Comparison of ENCODE assay signal across 12 cellular contexts in the genomic region with DNA sequence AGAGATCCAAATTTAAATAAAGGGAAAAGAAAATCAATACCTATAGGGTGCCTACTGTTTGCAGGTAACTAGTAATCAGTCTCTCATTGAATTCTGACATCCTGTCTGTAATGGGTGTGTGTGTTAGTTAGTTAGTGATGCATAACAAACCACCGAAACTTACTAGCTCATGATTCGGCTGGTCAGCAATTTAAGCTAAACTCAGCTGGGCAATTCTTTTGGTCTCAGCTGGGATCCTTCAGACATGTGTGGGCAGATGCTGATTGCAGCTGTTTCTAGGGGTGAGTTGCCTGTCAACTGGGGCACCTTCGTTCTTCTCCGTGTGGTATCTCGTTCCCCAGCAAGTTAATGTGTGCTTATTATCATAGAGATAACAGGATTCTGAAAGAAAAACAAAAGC. TPM values are rescaled to one million over a fixed set of nuclear protein-coding genes. Genes with fewer than 3 reads are reported as not detected.
A peak's percentile ranks its signal among the peaks of the same experiment; 100 is the strongest.
DNase-seq lines count a peak whose midpoint lies in the region; ATAC-seq and TF ChIP-seq lines count a peak whose summit lies in the region.
"Had no signal": no experiment of that assay in that cellular context is flagged by ENCODE, and none has a peak within 500 bp of the region (broad histone marks: within the 10 kb centered on the region; RNA-seq: fewer than 3 reads in every experiment).

No MANE protein-coding gene starts in this region.

- intact Hi-C loops in activated B cell treated with CpG ODN at 0.5 μM for 24 hours (cut with micrococcal nuclease): loop anchor here (5.0 kb wide), 4 partner anchors 105 to 705 kb away; a partner anchor contains a TSS
- intact Hi-C loops in PC-3 (cut with micrococcal nuclease): loop anchor here (5.0 kb wide), 1 partner anchor 45 kb away; a partner anchor contains a TSS

- peaks cover 19% of the 10 kb centered on the region for H3K4me1 ChIP-seq in PC-3 (ENCODE audit: insufficient read depth, low read length)
- peaks cover 18 to 29% (median 22%) of the 10 kb centered on the region in 4 donors for H3K4me1 ChIP-seq in upper lobe of left lung

- WGBS in upper lobe of left lung, 2 donors: 64 to 68% methylated on average over 5 of the region's 5 CpGs

- H3K27me3 Mint-ChIP-seq in stimulated activated naive CD8-positive, alpha-beta T cell treated with anti-CD3 and anti-CD28 coated beads, Interleukin-15, Interleukin-2, amounts not matched to agents 100 ng/mL and 50 ng/mL, for 24 hours: no peaks in the 10 kb centered on the region
- no peaks in the 10 kb centered on the region for H3K27me3 Mint-ChIP-seq in activated B cell treated with CpG ODN at 0.5 μM for 24 hours

- H3K9ac ChIP-seq in PC-3 (ENCODE audit: low read length): no peak overlapping the region

- no TSS peak for BruUV-seq in PC-3 (replicated peaks; lab: Mats Ljungman, UMichigan)

- H3K4me3 ChIP-seq in PC-3 (ENCODE audit: low read length) (no peak overlapping the region), upper lobe of left lung (no peak overlapping the region)

- peaks cover 59% of the 10 kb centered on the region for H3K4me1 Mint-ChIP-seq in stimulated activated naive CD8-positive, alpha-beta T cell treated with anti-CD3 and anti-CD28 coated beads, Interleukin-15, Interleukin-2, amounts not matched to agents 100 ng/mL and 50 ng/mL, for 24 hours (ENCODE audit: low read depth)
- peaks cover 53% of the 10 kb centered on the region for H3K4me1 Mint-ChIP-seq in activated B cell treated with CpG ODN at 0.5 μM for 24 hours

- H3K4me3 Mint-ChIP-seq in stimulated activated naive CD8-positive, alpha-beta T cell treated with anti-CD3 and anti-CD28 coated beads, Interleukin-15, Interleukin-2, amounts not matched to agents 100 ng/mL and 50 ng/mL, for 24 hours: no peak overlapping the region
- H3K4me3 Mint-ChIP-seq in activated B cell treated with CpG ODN at 0.5 μM for 24 hours: peak overlapping the region; percentile 65

- H2AFZ ChIP-seq in PC-3 (ENCODE audit: low read length): no peak overlapping the region

- H3K27me3 ChIP-seq in PC-3 (ENCODE audit: low read length): no peaks in the 10 kb centered on the region
- no peaks in the 10 kb centered on the region for H3K27me3 ChIP-seq in upper lobe of left lung

- no peaks in the 10 kb centered on the region for H3K9me3 Mint-ChIP-seq in stimulated activated naive CD8-positive, alpha-beta T cell treated with anti-CD3 and anti-CD28 coated beads, Interleukin-15, Interleukin-2, amounts not matched to agents 100 ng/mL and 50 ng/mL, for 24 hours
- H3K9me3 Mint-ChIP-seq in activated B cell treated with CpG ODN at 0.5 μM for 24 hours: no peaks in the 10 kb centered on the region

- H3K9me3 ChIP-seq in PC-3 (ENCODE audit: low read length) (no peaks in the 10 kb centered on the region), upper lobe of left lung (no peaks in the 10 kb centered on the region)

- peak overlapping the region; percentile 71 for H3K27ac Mint-ChIP-seq in stimulated activated naive CD8-positive, alpha-beta T cell treated with anti-CD3 and anti-CD28 coated beads, Interleukin-15, Interleukin-2, amounts not matched to agents 100 ng/mL and 50 ng/mL, for 24 hours
- peak overlapping the region; percentile 73 for H3K27ac Mint-ChIP-seq in activated B cell treated with CpG ODN at 0.5 μM for 24 hours

- H3K27ac ChIP-seq in PC-3 (ENCODE audit: low read length) (no peak overlapping the region), upper lobe of left lung (no peak overlapping the region)

- peaks cover 36% of the 10 kb centered on the region for H3K79me2 ChIP-seq in PC-3 (ENCODE audit: low read length)

- DNase-seq in stimulated activated naive CD8-positive, alpha-beta T cell treated with anti-CD3 and anti-CD28 coated beads, Interleukin-15, Interleukin-2, amounts not matched to agents 100 U/mL and 50 U/mL, for 24 hours: no peak
- DNase-seq in activated B cell treated with CpG ODN at 0.5 μM for 24 hours: no peak
- no peak for DNase-seq in iPS-NIHi11 (ENCODE audit: low spot score)
- no peak for DNase-seq in PC-3
- no peak for DNase-seq in NCI-H2227 treated with DMSO at 0.1 percent for 48 hours (lab: John Stamatoyannopoulos, UW)
- no peak for DNase-seq in upper lobe of left lung
- DNase-seq: Kasumi-1 had no signal

- peaks cover 33% of the 10 kb centered on the region for H3K36me3 Mint-ChIP-seq in stimulated activated naive CD8-positive, alpha-beta T cell treated with anti-CD3 and anti-CD28 coated beads, Interleukin-15, Interleukin-2, amounts not matched to agents 100 ng/mL and 50 ng/mL, for 24 hours (ENCODE audit: low read depth)
- H3K36me3 Mint-ChIP-seq in activated B cell treated with CpG ODN at 0.5 μM for 24 hours (ENCODE audit: low read depth): peaks cover 21% of the 10 kb centered on the region

- POLR2A ChIA-PET in activated B cell treated with CpG ODN at 0.5 μM for 24 hours (lab: Charles Lee) (interaction anchor here (2.6 kb wide), 1 partner anchor 133 kb away, joined by 17 read pairs; a partner anchor contains a TSS), PC-3 (lab: Charles Lee; ENCODE audit: unreplicated experiment) (no interaction called here)

- peaks cover 15% of the 10 kb centered on the region for H3K36me3 ChIP-seq in PC-3 (ENCODE audit: low read depth, low read length)
- no peaks in the 10 kb centered on the region for H3K36me3 ChIP-seq in upper lobe of left lung

- H3K4me2 ChIP-seq in PC-3 (ENCODE audit: low read length): no peak overlapping the region

- H3K9me2 ChIP-seq in PC-3 (replicated peaks; ENCODE audit: low read length): no peaks in the 10 kb centered on the region

- TF ChIP-seq POLR2A in upper lobe of left lung (IDR thresholded peaks at IDR 0.05): no peak

- no peaks in the 10 kb centered on the region for H3F3A ChIP-seq in PC-3 (ENCODE audit: low read length, unreplicated experiment)

- no peak for TF ChIP-seq EP300 in upper lobe of left lung (IDR thresholded peaks at IDR 0.05)

- CTCF ChIA-PET in activated B cell treated with CpG ODN at 0.5 μM for 24 hours (lab: Charles Lee): interaction anchor here (2.5 kb wide), 1 partner anchor 178 kb away, joined by 7 read pairs; no protein-coding TSS in a partner anchor
- CTCF ChIA-PET in PC-3 (lab: Charles Lee): no interaction called here

- no peak for ATAC-seq in stimulated activated naive CD8-positive, alpha-beta T cell treated with anti-CD3 and anti-CD28 coated beads, Interleukin-15, Interleukin-2, amounts not matched to agents 100 U/mL and 50 U/mL, for 24 hours
- peak; percentile 42 for ATAC-seq in HG03045 (IDR thresholded peaks at IDR 0.05; ENCODE audit: unreplicated experiment)
- ATAC-seq in activated B cell treated with CpG ODN at 0.5 μM for 24 hours (ENCODE audit: low read depth): peak; percentile 1
- ATAC-seq in PC-3: no peak
- no peak for ATAC-seq in upper lobe of left lung (ENCODE audit: low FRiP score in 2 of 2)

- TF ChIP-seq CTCF in activated B cell treated with CpG ODN at 0.5 μM for 24 hours (IDR thresholded peaks at IDR 0.05): no peak
- no peak for TF ChIP-seq CTCF in PC-3 (conservative IDR thresholded peaks at IDR 0.05; ENCODE audit: low read depth, low read length)
- no peak for TF ChIP-seq CTCF in upper lobe of left lung (IDR thresholded peaks at IDR 0.05)

- H4K20me1 ChIP-seq in PC-3 (ENCODE audit: low read length): peaks cover 25% of the 10 kb centered on the region

RNA-seq across cellular contexts. Expression of a gene that starts 40.2 kb away (rescaled TPM):
- total RNA-seq in activated B cell treated with CpG ODN at 0.5 μM for 24 hours (33.7 and 39.1 TPM in 2 replicates), PC-3 (2014; rRNA removed) (19.9 and 22.2 TPM in 2 replicates), upper lobe of left lung (10 to 100 TPM in 5 of 6 donors, 1 to 10 TPM in 1; 8.7 to 34.6 (median 27.6) TPM)

RNA-seq across cellular contexts. Expression of a gene that starts 43.9 kb away (rescaled TPM):
- total RNA-seq in activated B cell treated with CpG ODN at 0.5 μM for 24 hours (not detected in 2 replicates), PC-3 (2014; rRNA removed) (not detected in 2 replicates), upper lobe of left lung (not detected)
- total RNA-seq: activated CD8-positive, alpha-beta memory T cell treated with anti-CD3 and anti-CD28 coated beads for 36 hours; fibroblast of villous mesenchyme; urinary bladder had no signal

Comparison
In these comparisons a context has a peak if more than half of its experiments do, and no peak if none do; other contexts are left out.
1. ATAC-seq: peak in HG03045 (single experiment) and activated B cell treated with CpG ODN at 0.5 μM for 24 hours (single experiment); none in stimulated activated naive CD8-positive, alpha-beta T cell treated with anti-CD3 and anti-CD28 coated beads, Interleukin-15, Interleukin-2, amounts not matched to agents 100 U/mL and 50 U/mL, for 24 hours (single experiment), PC-3 (single experiment) and upper lobe of left lung (0 of 2).